Comparison of ENCODE assay signal across 35 cellular contexts in genomic region chr10:18073314-18073713, GRCh38.
"Had no signal": no experiment of that assay in that cellular context is flagged by ENCODE, and none has a peak within 500 bp of the region (broad histone marks: within the 10 kb centered on the region; RNA-seq: fewer than 3 reads in every experiment).

No MANE protein-coding gene starts in this region.

- DNase-seq: Karpas-422, Kasumi-1, KG1, MG63, MM.1S, MV-4-11, NCI-H1048, NCI-H1092, NCI-H1092 treated with DMSO at 0.1 percent for 48 hours, NCI-H1105, NCI-H1105 treated with DMSO at 0.1 percent for 48 hours, NCI-H1417, NCI-H1417 treated with DMSO at 0.1 percent for 48 hours, NCI-H1436, NCI-H1436 treated with DMSO at 0.1 percent for 48 hours, NCI-H146, NCI-H1694, NCI-H1694 treated with DMSO at 0.1 percent for 48 hours, NCI-H187, NCI-H187 treated with DMSO at 0.1 percent for 48 hours, NCI-H1930, NCI-H2029, NCI-H2029 treated with DMSO at 0.1 percent for 48 hours, NCI-H2081, NCI-H2081 treated with DMSO at 0.1 percent for 48 hours, NCI-H2107, NCI-H2171, NCI-H2171 treated with DMSO at 0.1 percent for 48 hours, NCI-H2227 treated with DMSO at 0.1 percent for 48 hours, NCI-H226, NCI-H345, NCI-H446, NCI-H446 treated with DMSO at 0.1 percent for 48 hours, NCI-H510A had no signal

- H3K27me3 ChIP-seq: MG63 had no signal

- H3K36me3 ChIP-seq: MG63 had no signal

- H3K9me3 ChIP-seq: MG63 had no signal

- H3K27ac ChIP-seq: KMS-11 had no signal

- H3K4me3 ChIP-seq: MG63 had no signal
